14 cellular contexts compared by ENCODE assay signal in genomic region chr14:60653388-60653690, GRCh38. TPM values are rescaled to one million over a fixed set of nuclear protein-coding genes. Genes with fewer than 3 reads are reported as not detected.
A peak's percentile ranks its signal among the peaks of the same experiment; 100 is the strongest.
DNase-seq lines count a peak whose midpoint lies in the region; ATAC-seq and TF ChIP-seq lines count a peak whose summit lies in the region.
"Had no signal": no experiment of that assay in that cellular context is flagged by ENCODE, and none has a peak within 500 bp of the region (broad histone marks: within the 10 kb centered on the region; RNA-seq: fewer than 3 reads in every experiment).

No MANE protein-coding gene starts in this region.

- H3K4me1 ChIP-seq in HUES64 (ENCODE audit: insufficient read depth, low read length): peaks cover 45% of the 10 kb centered on the region
- peaks cover 30% of the 10 kb centered on the region for H3K4me1 ChIP-seq in Caco-2

- no peak overlapping the region for H3K9ac ChIP-seq in HUES64 (ENCODE audit: low read depth, low read length)

- H3K36me3 ChIP-seq in HUES64 (ENCODE audit: insufficient read depth, low read length) (no peaks in the 10 kb centered on the region), Caco-2 (ENCODE audit: control insufficient read depth, insufficient read depth, low read length) (no peaks in the 10 kb centered on the region)
- H3K36me3 ChIP-seq: heart left ventricle had no signal

- POLR2A ChIA-PET in Caco-2 (lab: Charles Lee): no interaction called here

- peaks cover 95% of the 10 kb centered on the region for H3K27me3 Mint-ChIP-seq in central memory CD8-positive, alpha-beta T cell
- H3K27me3 Mint-ChIP-seq in nephron progenitor cell (ENCODE audit: low read depth, poor library complexity) (peaks cover 45% of the 10 kb centered on the region), Caco-2 (ENCODE audit: insufficient read depth, unreplicated experiment) (peaks cover 24% of the 10 kb centered on the region)

- 0% methylated on average over 15 of the region's 15 CpGs for WGBS in HUES64

- no peak overlapping the region for H3K27ac ChIP-seq in HUES64 (ENCODE audit: low read depth, low read length)
- H3K27ac ChIP-seq: 22Rv1, heart left ventricle, testis had no signal

- no peak for ATAC-seq in central memory CD8-positive, alpha-beta T cell (replicated peaks; ENCODE audit: extremely low read depth, poor library complexity, severe bottlenecking)
- ATAC-seq: HCT116, heart left ventricle had no signal

- H3K27me3 ChIP-seq in HUES64 (ENCODE audit: insufficient read depth, low read length) (peaks cover 100% of the 10 kb centered on the region), Caco-2 (replicated peaks; ENCODE audit: control insufficient read depth, insufficient read depth, low read length) (peaks cover 1% of the 10 kb centered on the region)
- H3K27me3 ChIP-seq: testis had no signal

- peak overlapping the region; percentile 15 for H3K4me3 Mint-ChIP-seq in central memory CD8-positive, alpha-beta T cell
- peak overlapping the region; percentile 97 for H3K4me3 Mint-ChIP-seq in nephron progenitor cell
- H3K4me3 Mint-ChIP-seq in Caco-2 (ENCODE audit: unreplicated experiment): no peak overlapping the region

- H3K27ac Mint-ChIP-seq in central memory CD8-positive, alpha-beta T cell (ENCODE audit: low read depth): no peak overlapping the region
- peak overlapping the region; percentile 99 for H3K27ac Mint-ChIP-seq in nephron progenitor cell
- H3K27ac Mint-ChIP-seq in Caco-2 (ENCODE audit: unreplicated experiment): no peak overlapping the region

- CTCF ChIA-PET in Caco-2 (lab: Charles Lee): no interaction called here

- no TSS peak for BruUV-seq in Caco-2 (replicated peaks; lab: Mats Ljungman, UMichigan)

- H3K9me3 ChIP-seq in HUES64 (ENCODE audit: insufficient read depth, low read depth, low read length) (no peaks in the 10 kb centered on the region), Caco-2 (no peaks in the 10 kb centered on the region)
- H3K9me3 ChIP-seq: heart left ventricle, testis had no signal

- DNase-seq in DMS 273 (lab: John Stamatoyannopoulos, UW; ENCODE audit: unreplicated experiment) (peak; percentile 43), DMS 273 treated with DMSO at 0.1 percent for 48 hours (lab: John Stamatoyannopoulos, UW) (no peak), nephron progenitor cell (peak; percentile 53), Caco-2 (no peak), NCI-H510A treated with DMSO at 0.1 percent for 48 hours (lab: John Stamatoyannopoulos, UW) (no peak)
- DNase-seq in central memory CD8-positive, alpha-beta T cell (ENCODE audit: low spot score in 2 of 2): no peak
- no peak for DNase-seq in activated CD4-positive, CD25-positive, alpha-beta regulatory T cell treated with anti-CD3 and anti-CD28 coated beads, Interleukin-2, amount 50 U/mL, for 72 hours
- DNase-seq: activated CD4-positive, alpha-beta T cell treated with anti-CD3 and anti-CD28 coated beads, Interleukin-2, amount 50 U/mL, for 48 hours; heart left ventricle; NCI-H1694 treated with DMSO at 0.1 percent for 48 hours; testis had no signal

- TF ChIP-seq CTCF in nephron progenitor cell (IDR thresholded peaks at IDR 0.05): no peak
- no peak for TF ChIP-seq CTCF in Caco-2 (IDR thresholded peaks at IDR 0.05; ENCODE audit: insufficient read depth in 1 of 2, low read depth in 1 of 2, low read length in 1 of 2, severe bottlenecking in 1 of 2, unreplicated experiment in 1 of 2)

- H3K4me3 ChIP-seq in HUES64 (ENCODE audit: low read length): peak overlapping the region; percentile 43
- no peak overlapping the region for H3K4me3 ChIP-seq in Caco-2 (ENCODE audit: low read depth, low read length)
- H3K4me3 ChIP-seq: testis had no signal

- peaks cover 37% of the 10 kb centered on the region for H3K4me1 Mint-ChIP-seq in central memory CD8-positive, alpha-beta T cell
- H3K4me1 Mint-ChIP-seq in nephron progenitor cell: peaks cover 74% of the 10 kb centered on the region
- H3K4me1 Mint-ChIP-seq in Caco-2 (ENCODE audit: low read depth, unreplicated experiment): peaks cover 27% of the 10 kb centered on the region

- intact Hi-C loops in Caco-2 (cut with micrococcal nuclease; ENCODE audit: unreplicated experiment): no loop called here

- H3K9me3 Mint-ChIP-seq in central memory CD8-positive, alpha-beta T cell: no peaks in the 10 kb centered on the region
- no peaks in the 10 kb centered on the region for H3K9me3 Mint-ChIP-seq in nephron progenitor cell
- H3K9me3 Mint-ChIP-seq in Caco-2 (ENCODE audit: unreplicated experiment): no peaks in the 10 kb centered on the region

- H3K36me3 Mint-ChIP-seq in central memory CD8-positive, alpha-beta T cell (ENCODE audit: insufficient read depth): peaks cover 4% of the 10 kb centered on the region
- H3K36me3 Mint-ChIP-seq in nephron progenitor cell (ENCODE audit: low read depth): no peaks in the 10 kb centered on the region
- peaks cover 9% of the 10 kb centered on the region for H3K36me3 Mint-ChIP-seq in Caco-2 (ENCODE audit: insufficient read depth, unreplicated experiment)

RNA-seq across cellular contexts. Expression of gene SIX1, which starts 4.1 kb away (rescaled TPM):
- polyA plus RNA-seq in HUES64 (2013, experiment 1 of 2): 2.0 TPM
- 2.7 TPM for polyA plus RNA-seq in HUES64 (2013, experiment 2 of 2)
- total RNA-seq in Caco-2 (2022): 0.26 and 0.32 TPM in 2 replicates
- polyA plus RNA-seq: heart left ventricle had no signal

Comparison
In these comparisons a context has a peak if more than half of its experiments do, and no peak if none do; other contexts are left out.
1. DNase-seq: peak in DMS 273 (single experiment) and nephron progenitor cell (single experiment); none in DMS 273 treated with DMSO at 0.1 percent for 48 hours (single experiment), central memory CD8-positive, alpha-beta T cell (0 of 2), activated CD4-positive, CD25-positive, alpha-beta regulatory T cell treated with anti-CD3 and anti-CD28 coated beads, Interleukin-2, amount 50 U/mL, for 72 hours (single experiment), Caco-2 (0 of 2) and NCI-H510A treated with DMSO at 0.1 percent for 48 hours (single experiment).